In genomic region chr3:168417016-168417415, GRCh38 we compare ENCODE assay signal across 34 cellular contexts.
DNase-seq lines count a peak whose midpoint lies in the region; ATAC-seq, FAIRE-seq and TF ChIP-seq lines count a peak whose summit lies in the region.
"Had no signal": no experiment of that assay in that cellular context is flagged by ENCODE, and none has a peak within 500 bp of the region (broad histone marks: within the 10 kb centered on the region; RNA-seq: fewer than 3 reads in every experiment).

No MANE protein-coding gene starts in this region.

- TF ChIP-seq CTCF in GM23338 (conservative IDR thresholded peaks at IDR 0.05; ENCODE audit: low read depth in 2 of 2), result no peak
- TF ChIP-seq CTCF in hepatocyte (IDR thresholded peaks at IDR 0.05; ENCODE audit: poor library complexity), result no peak
- TF ChIP-seq CTCF in GM20000 (IDR thresholded peaks at IDR 0.05; ENCODE audit: extremely low read depth, missing control alignments), result no peak

- H3K4me1 Mint-ChIP-seq in GM23338, result peaks cover 29% of the 10 kb centered on the region
- H3K4me1 Mint-ChIP-seq: activated CD4-positive, alpha-beta T cell treated with anti-CD3 and anti-CD28 coated beads, Interleukin-2, amount 10 ng/mL, durations not matched to agents 24 days and 14 days; immature natural killer cell had no signal

- H4K20me1 ChIP-seq in GM23338 (replicated peaks; ENCODE audit: insufficient read depth), result no peaks in the 10 kb centered on the region
- no peaks in the 10 kb centered on the region for H4K20me1 ChIP-seq in hepatocyte (ENCODE audit: insufficient read depth, poor library complexity, severe bottlenecking)
- H4K20me1 ChIP-seq: BLaER1 had no signal

- H3K4me2 ChIP-seq in GM23338 (no peak overlapping the region), hepatocyte (peak overlapping the region; percentile 59)
- H3K4me2 ChIP-seq: BLaER1, neural progenitor cell had no signal

- H3F3A ChIP-seq in GM23338 (replicated peaks; ENCODE audit: low read depth), result no peaks in the 10 kb centered on the region

- no peaks in the 10 kb centered on the region for H3K36me3 ChIP-seq in GM23338 (ENCODE audit: insufficient read depth)
- no peaks in the 10 kb centered on the region for H3K36me3 ChIP-seq in hepatocyte (replicated peaks; ENCODE audit: insufficient read depth, low read depth)
- H3K36me3 ChIP-seq: BLaER1, brain microvascular endothelial cell, neural progenitor cell, pancreas, spleen had no signal

- no peaks in the 10 kb centered on the region for H3K27me3 ChIP-seq in GM23338 (ENCODE audit: insufficient read depth)
- H3K27me3 ChIP-seq in hepatocyte, result no peaks in the 10 kb centered on the region
- H3K27me3 ChIP-seq: BLaER1, brain microvascular endothelial cell, neural progenitor cell, pancreas, spleen had no signal

- no peak for TF ChIP-seq POLR2A in H54 (IDR thresholded peaks at IDR 0.05; ENCODE audit: low read depth, low read length)

- H3K4me1 ChIP-seq in GM23338 (ENCODE audit: insufficient read depth), result peaks cover 25% of the 10 kb centered on the region
- H3K4me1 ChIP-seq in hepatocyte (ENCODE audit: insufficient read depth), result peaks cover 8% of the 10 kb centered on the region
- H3K4me1 ChIP-seq: BLaER1, pancreas, spleen had no signal

- no peak for FAIRE-seq in H54 (lab: Jason Lieb, UNC)
- FAIRE-seq: HTR-8/SVneo, pancreas had no signal

- DNase-seq in GM23338 (ENCODE audit: low spot score) (no peak), NCI-H2227 (lab: John Stamatoyannopoulos, UW; ENCODE audit: unreplicated experiment) (peak; percentile 18), hepatocyte (ENCODE audit: low spot score) (peak; percentile 54), renal cortical epithelial cell (ENCODE audit: low read depth) (peak; percentile 8), H54 (ENCODE audit: insufficient read length, low spot score) (no peak), GM20000 (ENCODE audit: low spot score) (no peak)
- DNase-seq in stimulated activated CD4-positive, alpha-beta T cell treated with anti-CD3 and anti-CD28 coated beads, Interleukin-4, amount 100 ng/mL, for 24 hours, result no peak
- DNase-seq: activated CD4-positive, alpha-beta T cell treated with anti-CD3 and anti-CD28 coated beads, Interleukin-2, amount 10 ng/mL, durations not matched to agents 24 days and 14 days; activated CD8-positive, alpha-beta memory T cell treated with anti-CD3 and anti-CD28 coated beads for 24 hours; activated T-cell treated with anti-CD3 and anti-CD28 coated beads for 4 hours; amygdala; brain microvascular endothelial cell; GDM1; GM23248; hippocampal formation; immature natural killer cell; NCI-H1092; NCI-H187 treated with DMSO at 0.1 percent for 48 hours; NCI-H526 treated with DMSO at 0.1 percent for 48 hours; pancreas; right cardiac atrium; spleen; stimulated activated CD4-positive, alpha-beta T cell treated with anti-CD3 and anti-CD28 coated beads, Interleukin-2, amount 100 ng/mL, for 24 hours; stimulated activated CD8-positive, alpha-beta memory T cell treated with anti-CD3 and anti-CD28 coated beads, Interleukin-4, amount 100 ng/mL, for 48 hours; SW 1271; T-helper 9 cell had no signal

- H3K79me2 ChIP-seq in GM23338 (replicated peaks; ENCODE audit: insufficient read depth) (no peaks in the 10 kb centered on the region), hepatocyte (no peaks in the 10 kb centered on the region)

- H3K9me3 Mint-ChIP-seq in GM23338, result no peaks in the 10 kb centered on the region
- H3K9me3 Mint-ChIP-seq: activated CD4-positive, alpha-beta T cell treated with anti-CD3 and anti-CD28 coated beads, Interleukin-2, amount 10 ng/mL, durations not matched to agents 24 days and 14 days; activated T-helper 2 cell treated with anti-CD3 and anti-CD28 coated beads, Interferon-gamma antibody, Interleukin-2, Interleukin-4, amounts not matched to agents 10 μg/mL and 5 μg/mL and 100 μg/mL, durations not matched to agents 14 hours and 24 hours and 36 hours; stimulated activated naive CD8-positive, alpha-beta T cell treated with anti-CD3 and anti-CD28 coated beads, Interleukin-15, Interleukin-2, amounts not matched to agents 100 ng/mL and 50 ng/mL, for 24 hours had no signal

- peak overlapping the region; percentile 27 for H3K27ac Mint-ChIP-seq in GM23338
- H3K27ac Mint-ChIP-seq: activated CD4-positive, alpha-beta T cell treated with anti-CD3 and anti-CD28 coated beads, Interleukin-2, amount 10 ng/mL, durations not matched to agents 24 days and 14 days; activated naive CD4-positive, alpha-beta T cell treated with anti-CD3 and anti-CD28 coated beads, Interleukin-2, amount 50 U/mL, for 72 hours; activated T-helper 2 cell treated with anti-CD3 and anti-CD28 coated beads, Interferon-gamma antibody, Interleukin-2, Interleukin-4, amounts not matched to agents 10 μg/mL and 5 μg/mL and 100 μg/mL, durations not matched to agents 14 hours and 24 hours and 36 hours; immature natural killer cell; neural progenitor cell; stimulated activated naive CD8-positive, alpha-beta T cell treated with anti-CD3 and anti-CD28 coated beads, Interleukin-15, Interleukin-2, amounts not matched to agents 100 ng/mL and 50 ng/mL, for 24 hours had no signal

- H3K27ac ChIP-seq in GM23338 (ENCODE audit: low read depth) (no peak overlapping the region), hepatocyte (peak overlapping the region; percentile 67)
- H3K27ac ChIP-seq: BLaER1, brain microvascular endothelial cell, GM23248, neural progenitor cell, pancreas, spleen had no signal

- no peaks in the 10 kb centered on the region for H3K27me3 Mint-ChIP-seq in GM23338 (ENCODE audit: insufficient read depth, low read depth, poor library complexity)
- H3K27me3 Mint-ChIP-seq: activated CD4-positive, alpha-beta T cell treated with anti-CD3 and anti-CD28 coated beads, Interleukin-2, amount 10 ng/mL, durations not matched to agents 24 days and 14 days; stimulated activated naive CD8-positive, alpha-beta T cell treated with anti-CD3 and anti-CD28 coated beads, Interleukin-15, Interleukin-2, amounts not matched to agents 100 ng/mL and 50 ng/mL, for 24 hours had no signal

- H3K4me3 ChIP-seq in GM23338 (no peak overlapping the region), hepatocyte (no peak overlapping the region)
- H3K4me3 ChIP-seq: BLaER1, GM23248, neural progenitor cell, pancreas, spleen had no signal

- H3K36me3 Mint-ChIP-seq in GM23338 (ENCODE audit: low read depth), result no peaks in the 10 kb centered on the region
- H3K36me3 Mint-ChIP-seq: activated naive CD4-positive, alpha-beta T cell treated with anti-CD3 and anti-CD28 coated beads, Interleukin-2, amount 50 U/mL, for 72 hours; immature natural killer cell had no signal

- no peaks in the 10 kb centered on the region for H3K9me2 ChIP-seq in GM23338 (ENCODE audit: insufficient read depth)
- H3K9me2 ChIP-seq in hepatocyte (replicated peaks; ENCODE audit: insufficient read depth), result no peaks in the 10 kb centered on the region

- H2AFZ ChIP-seq in GM23338 (no peak overlapping the region), hepatocyte (no peak overlapping the region)
- H2AFZ ChIP-seq: GM23248, neural progenitor cell had no signal

- H3K9me3 ChIP-seq in hepatocyte (ENCODE audit: low read depth), result no peaks in the 10 kb centered on the region
- H3K9me3 ChIP-seq: BLaER1, pancreas, spleen had no signal

- 23% methylated on average over 1 of the region's 1 CpG for WGBS in hepatocyte (ENCODE audit: low lambda C conversion rate, missing lambda C conversion rate)

- H3K4me3 Mint-ChIP-seq in GM23338, result no peak overlapping the region
- H3K4me3 Mint-ChIP-seq: activated CD4-positive, alpha-beta T cell treated with anti-CD3 and anti-CD28 coated beads, Interleukin-2, amount 10 ng/mL, durations not matched to agents 24 days and 14 days; immature natural killer cell; neural progenitor cell; stimulated activated naive CD8-positive, alpha-beta T cell treated with anti-CD3 and anti-CD28 coated beads, Interleukin-15, Interleukin-2, amounts not matched to agents 100 ng/mL and 50 ng/mL, for 24 hours had no signal

- ATAC-seq in GM23338, result peak; percentile 53
- ATAC-seq: activated naive CD4-positive, alpha-beta T cell treated with anti-CD3 and anti-CD28 coated beads, Interleukin-2, amount 50 U/mL, for 72 hours; left lobe of liver; Panc1; right cardiac atrium had no signal

TF ChIP-seq in GM23338, 12 proteins besides CTCF, POLR2A, EP300 and RAD21 (continues in another document):
- no peak for TF ChIP-seq CREB1 (CRISPR knock-in tag; IDR thresholded peaks at IDR 0.05; ENCODE audit: low read depth)
- no peak for TF ChIP-seq EZH2 (IDR thresholded peaks at IDR 0.05; ENCODE audit: low read depth, unreplicated experiment)

Comparison
In these comparisons a context has a peak if more than half of its experiments do, and no peak if none do; other contexts are left out.
1. DNase-seq: peak in NCI-H2227 (single experiment), hepatocyte (single experiment) and renal cortical epithelial cell (single experiment); none in GM23338 (single experiment), stimulated activated CD4-positive, alpha-beta T cell treated with anti-CD3 and anti-CD28 coated beads, Interleukin-4, amount 100 ng/mL, for 24 hours (single experiment), H54 (single experiment) and GM20000 (single experiment).